ENCODE assay signal across 8 cellular contexts in the genomic region with DNA sequence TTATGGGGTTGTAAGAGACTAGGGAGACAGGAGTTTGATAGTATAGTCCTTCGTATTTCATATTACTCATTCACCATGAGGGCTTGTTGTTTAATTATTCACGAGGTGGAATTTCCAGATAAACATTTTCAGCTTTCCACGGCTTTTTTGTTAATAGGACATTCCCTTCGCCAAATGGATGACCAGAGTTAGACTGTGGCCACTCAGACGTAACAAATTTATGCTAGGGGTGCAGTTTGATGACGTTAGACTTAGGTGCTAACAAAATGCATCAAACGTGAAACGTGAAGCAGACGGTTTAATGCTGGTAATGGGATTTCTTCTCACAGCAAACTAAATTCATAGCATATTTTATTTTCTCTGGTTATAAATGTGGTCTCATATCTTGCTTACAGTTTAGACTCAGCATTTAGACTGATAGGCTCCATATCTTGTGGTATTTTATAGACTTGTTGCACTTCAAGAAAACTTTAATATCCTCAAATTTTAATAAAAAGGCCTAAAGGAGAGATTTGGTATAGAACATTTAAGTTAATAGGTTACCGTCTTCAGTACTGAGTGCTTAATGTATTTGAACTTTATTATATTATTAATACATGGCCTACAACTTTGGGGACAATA. TPM values are rescaled to one million over a fixed set of nuclear protein-coding genes. Genes with fewer than 3 reads are reported as not detected.
A peak's percentile ranks its signal among the peaks of the same experiment; 100 is the strongest.
DNase-seq lines count a peak whose midpoint lies in the region; ATAC-seq, FAIRE-seq and TF ChIP-seq lines count a peak whose summit lies in the region.

No MANE protein-coding gene starts in this region.

- peaks cover 7% of the 10 kb centered on the region for H3K9me1 ChIP-seq in K562 (ENCODE audit: control insufficient read depth, insufficient read depth, low read length)

- no peak for TF ChIP-seq CTCF in Caco-2 (IDR thresholded peaks at IDR 0.05; ENCODE audit: insufficient read depth in 1 of 2, low read depth in 1 of 2, low read length in 1 of 2, severe bottlenecking in 1 of 2, unreplicated experiment in 1 of 2)
- TF ChIP-seq CTCF in K562 (IDR thresholded peaks at IDR 0.05 in 2 of 3, conservative IDR thresholded peaks at IDR 0.05 in 1 of 3; ENCODE audit: insufficient read depth in 2 of 3, low read depth in 1 of 3, low read length in 3 of 3): no peak
- no peak for TF ChIP-seq CTCF in ascending aorta (IDR thresholded peaks at IDR 0.05)

- H3K4me1 Mint-ChIP-seq in Caco-2 (ENCODE audit: low read depth, unreplicated experiment) (peaks cover 33% of the 10 kb centered on the region), IgD-negative memory B cell (peaks cover 30 to 46% (median 36%) of the 10 kb centered on the region in 3 donors)

- peak overlapping the region; percentile 81 for H3K4me2 ChIP-seq in K562 (ENCODE audit: insufficient read depth, low read length)

- H3K27me3 Mint-ChIP-seq in Caco-2 (ENCODE audit: insufficient read depth, unreplicated experiment): no peaks in the 10 kb centered on the region
- no peaks in the 10 kb centered on the region for H3K27me3 Mint-ChIP-seq in IgD-negative memory B cell

- TF ChIP-seq EP300 in K562 (IDR thresholded peaks at IDR 0.05; ENCODE audit: low read length): no peak

- CTCF ChIA-PET in Caco-2 (lab: Charles Lee) (no interaction called here), K562 (lab: Yijun Ruan, JAX; ENCODE audit: low intra/inter-chr PET ratio) (no interaction called here)

- H3K36me3 Mint-ChIP-seq in Caco-2 (ENCODE audit: insufficient read depth, unreplicated experiment): peaks cover 78% of the 10 kb centered on the region
- H3K36me3 Mint-ChIP-seq in IgD-negative memory B cell: peaks cover under 1% of the 10 kb centered on the region

- H3K4me1 ChIP-seq in Caco-2 (peaks cover 8% of the 10 kb centered on the region), K562 (replicated peaks in 1 of 2; ENCODE audit: control insufficient read depth in 2 of 2, insufficient read depth in 2 of 2, low read length in 2 of 2) (peaks cover 11 to 12% of the 10 kb centered on the region in 2 experiments), muscle layer of duodenum (ENCODE audit: control insufficient read depth in 1 of 2, insufficient read depth in 2 of 2, low read length in 2 of 2) (peaks cover 0 to 45% of the 10 kb centered on the region in 2 donors), ascending aorta (peaks cover 0 to 12% of the 10 kb centered on the region in 2 donors)

- H3K4me3 Mint-ChIP-seq in Caco-2 (ENCODE audit: unreplicated experiment) (peak overlapping the region; percentile 93), IgD-negative memory B cell (peak overlapping the region; percentile 90 to 97 (median 96))

- no peaks in the 10 kb centered on the region for H3K9me3 ChIP-seq in Caco-2
- no peaks in the 10 kb centered on the region for H3K9me3 ChIP-seq in K562 (replicated peaks; ENCODE audit: control insufficient read depth, insufficient read depth, low read depth, low read length)
- no peaks in the 10 kb centered on the region for H3K9me3 ChIP-seq in muscle layer of duodenum (ENCODE audit: control insufficient read depth in 1 of 2, low read length in 2 of 2)
- H3K9me3 ChIP-seq in ascending aorta: no peaks in the 10 kb centered on the region

- ATAC-seq in K562: peak; percentile 12

- peaks cover 74% of the 10 kb centered on the region for H3K79me2 ChIP-seq in K562 (ENCODE audit: control insufficient read depth, insufficient read depth, low read length)

- peak overlapping the region in 1 of 2 experiments; percentile 93; a peak in 3 of 4 replicates for H3K9ac ChIP-seq in K562 (ENCODE audit: insufficient read depth in 1 of 2, low read depth in 2 of 2, low read length in 2 of 2)

- POLR2A ChIA-PET in Caco-2 (lab: Charles Lee) (no interaction called here), K562 (lab: Yijun Ruan, JAX) (interaction anchor here (1.0 to 2.1 kb wide), 5 partner anchors 12 to 450 kb away, joined by 3 to 14 read pairs (median 8); a partner anchor contains a TSS)

- peaks cover 54% of the 10 kb centered on the region for H4K20me1 ChIP-seq in K562 (replicated peaks; ENCODE audit: control insufficient read depth, insufficient read depth, low read length)

- no peak overlapping the region for H2AFZ ChIP-seq in K562 (ENCODE audit: low read depth, low read length)

- intact Hi-C loops in Caco-2 (cut with micrococcal nuclease; ENCODE audit: unreplicated experiment): no loop called here
- intact Hi-C loops in K562 (cut with micrococcal nuclease): no loop called here
- intact Hi-C loops in ascending aorta (cut with DNase I): no loop called here

- H3K27ac Mint-ChIP-seq in Caco-2 (ENCODE audit: unreplicated experiment) (no peak overlapping the region), IgD-negative memory B cell (peak overlapping the region; percentile 90 to 98 (median 94))

- in situ Hi-C loops in K562 (cut with MboI): no loop called here

- H3K4me3 ChIP-seq in Caco-2 (ENCODE audit: low read depth, low read length): peak overlapping the region; percentile 76; the same call in 1 of the 2 replicates
- H3K4me3 ChIP-seq in K562: peak overlapping the region; percentile 77
- peak overlapping the region; percentile 44 to 86 for H3K4me3 ChIP-seq in muscle layer of duodenum (ENCODE audit: low read depth in 1 of 2, low read length in 2 of 2)
- peak overlapping the region in 1 of 2 donors; percentile 23 for H3K4me3 ChIP-seq in ascending aorta

- H3K27me3 ChIP-seq in Caco-2 (replicated peaks; ENCODE audit: control insufficient read depth, insufficient read depth, low read length): no peaks in the 10 kb centered on the region
- H3K27me3 ChIP-seq in K562 (ENCODE audit: control insufficient read depth in 2 of 2, insufficient read depth in 2 of 2, low read length in 2 of 2): no peaks in the 10 kb centered on the region
- H3K27me3 ChIP-seq in muscle layer of duodenum (ENCODE audit: low read depth, low read length): no peaks in the 10 kb centered on the region
- no peaks in the 10 kb centered on the region for H3K27me3 ChIP-seq in ascending aorta

- DNase-seq in Caco-2 (no peak), K562 (ENCODE audit: extremely low read depth in 1 of 4, low spot score in 3 of 4) (peak in 2 of 4 experiments; percentile 46 to 65), ecto neural progenitor cell (ENCODE audit: low spot score) (no peak), SHP77 (lab: John Stamatoyannopoulos, UW) (no peak), DMS79 (lab: John Stamatoyannopoulos, UW) (no peak), ascending aorta (ENCODE audit: low spot score in 2 of 2) (no peak)

- FAIRE-seq in K562 (lab: Jason Lieb, UNC): no peak

- H3K27ac ChIP-seq in K562 (ENCODE audit: extremely low read depth, low read depth, low read length) (peak overlapping the region; percentile 98), muscle layer of duodenum (ENCODE audit: low read length) (peak overlapping the region; percentile 39), ascending aorta (no peak overlapping the region)

- H3K36me3 ChIP-seq in Caco-2 (ENCODE audit: control insufficient read depth, insufficient read depth, low read length) (peaks cover 2% of the 10 kb centered on the region), K562 (ENCODE audit: control insufficient read depth, insufficient read depth, low read length) (peaks cover 59% of the 10 kb centered on the region), muscle layer of duodenum (ENCODE audit: control insufficient read depth in 1 of 2, insufficient read depth in 2 of 2, low read length in 2 of 2) (peaks cover 8 to 14% of the 10 kb centered on the region in 2 donors), ascending aorta (peaks cover 18 to 20% of the 10 kb centered on the region in 2 donors)

- TSS peak; percentile 11 for BruUV-seq in Caco-2 (replicated peaks; lab: Mats Ljungman, UMichigan)
- no TSS peak for BruUV-seq in K562 (replicated peaks; lab: Mats Ljungman, UMichigan)

- 2% methylated on average over 10 of the region's 10 CpGs for WGBS in K562 (ENCODE audit: insufficient coverage, low coverage, missing lambda C conversion rate)

- H3K9me3 Mint-ChIP-seq in Caco-2 (ENCODE audit: unreplicated experiment) (no peaks in the 10 kb centered on the region), IgD-negative memory B cell (no peaks in the 10 kb centered on the region)

- no peak for TF ChIP-seq POLR2A in K562 (conservative IDR thresholded peaks at IDR 0.05)

- TF ChIP-seq RAD21 in K562 (CRISPR knock-in tag; conservative IDR thresholded peaks at IDR 0.05 in 1 of 2, IDR thresholded peaks at IDR 0.05 in 1 of 2): no peak

RNA-seq across cellular contexts. Expression of a gene that starts 2.3 kb away (rescaled TPM):
- total RNA-seq in Caco-2 (2022): 218 and 234 TPM in 2 replicates
- 93.7 TPM for polyA plus RNA-seq in IgD-negative memory B cell
- 182 and 518 TPM in 2 replicates for total RNA-seq in K562 (2011; cell fraction: chromatin; rRNA removed; ENCODE audit: low replicate concordance)
- total RNA-seq in K562 (2011; cell fraction: nucleolus; rRNA removed): 112 and 145 TPM in 2 replicates
- total RNA-seq in K562 (2011; cell fraction: nucleoplasm; rRNA removed): 168 and 205 TPM in 2 replicates
- total RNA-seq in K562 (2014; rRNA removed): 234 and 269 TPM in 2 replicates
- 355 and 364 TPM in 2 replicates for total RNA-seq in K562 (2014; rRNA removed; fragmentation: Illumina TruSeq; extraction: Trizol)
- total RNA-seq in K562 (2015; rRNA removed; fragmentation: Illumina TruSeq; extraction: Trizol): 395 and 409 TPM in 2 replicates
- total RNA-seq in K562 (2021): 329 and 341 TPM in 2 replicates
- polyA plus RNA-seq in K562 (2011; rRNA removed): 241 and 373 TPM in 2 replicates
- 153 and 188 TPM in 2 replicates for polyA plus RNA-seq in K562 (2011; cell fraction: cytosol; rRNA removed)
- 193 and 234 TPM in 2 replicates for polyA plus RNA-seq in K562 (2011; cell fraction: nucleus; rRNA removed)
- polyA plus RNA-seq in K562 (2012): 141 and 260 TPM in 2 replicates
- polyA plus RNA-seq in K562 (2014; fragmentation: Illumina TruSeq; extraction: Trizol): 265 and 294 TPM in 2 replicates
- 100 to 1,000 TPM; 100 to 246 TPM for polyA plus RNA-seq in K562 (2014; fragmentation: Nextera tagmentation; extraction: Ambion mirVana)
- 275 and 300 TPM in 2 replicates for polyA plus RNA-seq in K562 (2014; rRNA removed)
- 621 and 707 TPM in 2 replicates for polyA minus RNA-seq in K562 (2011; rRNA and poly(A)+ RNA removed)
- 125 and 221 TPM in 2 replicates for polyA minus RNA-seq in K562 (2011; cell fraction: cytosol; rRNA and poly(A)+ RNA removed)
- polyA minus RNA-seq in K562 (2011; cell fraction: nucleus; rRNA and poly(A)+ RNA removed): 236 and 384 TPM in 2 replicates
- 52.8 TPM for total RNA-seq in ascending aorta

RNA-seq across cellular contexts. Expression of a gene that starts 51.9 kb away (rescaled TPM):
- total RNA-seq in Caco-2 (2022) (3.5 and 4.8 TPM in 2 replicates), K562 (2014; rRNA removed) (7.3 and 9.9 TPM in 2 replicates), K562 (2014; rRNA removed; fragmentation: Illumina TruSeq; extraction: Trizol) (13.4 and 17.9 TPM in 2 replicates), K562 (2015; rRNA removed; fragmentation: Illumina TruSeq; extraction: Trizol) (11.5 and 15.8 TPM in 2 replicates), K562 (2021) (14.3 and 15.0 TPM in 2 replicates), ascending aorta (2.1 TPM)
- polyA plus RNA-seq in IgD-negative memory B cell (4.8 TPM), K562 (2011; rRNA removed) (8.8 and 10.2 TPM in 2 replicates), K562 (2014; fragmentation: Illumina TruSeq; extraction: Trizol) (14.7 and 19.2 TPM in 2 replicates), K562 (2014; fragmentation: Nextera tagmentation; extraction: Ambion mirVana) (10 to 100 TPM; 20.8 to 22.3 TPM), K562 (2014; rRNA removed) (14.0 and 14.2 TPM in 2 replicates)
- total RNA-seq in K562 (2011; cell fraction: chromatin; rRNA removed; ENCODE audit: low replicate concordance): 10.3 and 14.9 TPM in 2 replicates
- 5.8 and 6.1 TPM in 2 replicates for total RNA-seq in K562 (2011; cell fraction: nucleolus; rRNA removed)
- 13.4 and 17.6 TPM in 2 replicates for total RNA-seq in K562 (2011; cell fraction: nucleoplasm; rRNA removed)
- 4.3 and 11.9 TPM in 2 replicates for polyA plus RNA-seq in K562 (2011; cell fraction: cytosol; rRNA removed)
- polyA plus RNA-seq in K562 (2011; cell fraction: nucleus; rRNA removed): 15.2 and 18.7 TPM in 2 replicates
- polyA plus RNA-seq in K562 (2012): 13.2 and 29.8 TPM in 2 replicates
- 13.2 and 21.9 TPM in 2 replicates for polyA minus RNA-seq in K562 (2011; rRNA and poly(A)+ RNA removed)
- 3.3 and 5.7 TPM in 2 replicates for polyA minus RNA-seq in K562 (2011; cell fraction: cytosol; rRNA and poly(A)+ RNA removed)
- 3.5 and 6.0 TPM in 2 replicates for polyA minus RNA-seq in K562 (2011; cell fraction: nucleus; rRNA and poly(A)+ RNA removed)

Comparison
In these comparisons a context has a peak if more than half of its experiments do, and no peak if none do; other contexts are left out.
1. H3K27ac ChIP-seq: peak in K562 (single experiment) and muscle layer of duodenum (single experiment); none in ascending aorta (0 of 2).